In the genomic region with DNA sequence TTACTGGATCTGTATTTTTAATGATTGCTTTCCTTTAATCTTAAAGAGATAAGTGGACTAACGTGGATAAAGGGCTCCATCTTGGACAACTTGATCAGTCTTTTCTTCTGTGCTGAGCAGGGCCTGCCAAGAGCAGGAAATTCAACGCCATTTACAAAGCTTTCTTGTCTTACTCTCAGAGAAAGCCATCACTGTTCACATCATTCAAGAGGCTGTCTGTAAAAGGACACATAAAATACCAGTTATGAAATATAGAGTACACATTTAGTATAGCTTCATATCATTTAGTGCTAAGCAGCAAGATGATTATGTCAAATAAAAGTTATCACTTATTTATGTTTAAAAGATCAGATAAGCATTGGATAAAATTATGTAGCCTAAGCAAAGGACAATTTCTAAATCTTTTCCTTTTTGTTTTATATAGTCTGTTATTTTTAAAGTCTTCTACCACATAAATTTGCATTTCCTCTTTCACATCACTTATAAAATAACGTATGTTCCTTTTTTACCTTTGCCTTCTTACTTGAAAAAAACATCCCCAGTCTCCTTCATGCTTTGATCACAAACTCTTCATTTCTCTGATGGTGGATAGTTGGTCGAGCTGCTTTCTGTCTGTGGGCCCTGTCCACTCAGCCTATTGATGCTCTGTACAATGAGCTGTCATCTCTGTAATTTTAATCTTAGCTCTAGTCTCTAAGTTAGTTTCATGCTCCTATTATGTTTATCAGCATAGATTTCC, we compare ENCODE assay signal across 14 cellular contexts. TPM values are rescaled to one million over a fixed set of nuclear protein-coding genes. Genes with fewer than 3 reads are reported as not detected.
DNase-seq lines count a peak whose midpoint lies in the region; ATAC-seq, FAIRE-seq and TF ChIP-seq lines count a peak whose summit lies in the region.
"Had no signal": no experiment of that assay in that cellular context is flagged by ENCODE, and none has a peak within 500 bp of the region (broad histone marks: within the 10 kb centered on the region; RNA-seq: fewer than 3 reads in every experiment).

No MANE protein-coding gene starts in this region.

- H3K27ac ChIP-seq in SK-N-MC = peak overlapping the region; percentile 73
- H3K27ac ChIP-seq in keratinocyte (ENCODE audit: control insufficient read depth, insufficient read depth, low read length) = no peak overlapping the region
- H3K27ac ChIP-seq in thymus (ENCODE audit: low read depth) = peak overlapping the region; percentile 64

- H3K36me3 Mint-ChIP-seq in activated T-cell treated with anti-CD3 and anti-CD28 coated beads, Interleukin-2, amount 50 U/mL, for 72 hours (ENCODE audit: insufficient read depth in 2 of 2) = peaks cover 3 to 8% of the 10 kb centered on the region in 2 donors

- no peak for DNase-seq in activated T-cell treated with anti-CD3 and anti-CD28 coated beads, Interleukin-2, amount 50 U/mL, for 72 hours
- DNase-seq in activated T-cell treated with anti-CD3 and anti-CD28 coated beads, Interleukin-2, amount 50 U/mL, for 1 hour = no peak
- no peak for DNase-seq in SK-N-MC (ENCODE audit: low read depth, low spot score)
- DNase-seq in keratinocyte (ENCODE audit: low read depth, low spot score) = no peak
- no peak for DNase-seq in epidermal melanocyte (ENCODE audit: insufficient read length, low spot score)
- DNase-seq in HCEC 1CT = no peak
- DNase-seq in NCI-H748 treated with DMSO at 0.1 percent for 48 hours (lab: John Stamatoyannopoulos, UW) = no peak
- DNase-seq: activated CD4-positive, alpha-beta T cell treated with anti-CD3 and anti-CD28 coated beads, Interleukin-2, amount 50 U/mL, for 48 hours; AML-193; NCI-H1694; occipital lobe; stimulated activated CD4-positive, alpha-beta T cell treated with anti-CD3 and anti-CD28 coated beads, Interleukin-2, amount 100 ng/mL, for 48 hours; transverse colon had no signal

- no peak for TF ChIP-seq CTCF in keratinocyte (optimal IDR thresholded peaks at IDR 0.05 in 1 of 3, IDR thresholded peaks at IDR 0.05 in 1 of 3, conservative IDR thresholded peaks at IDR 0.05 in 1 of 3; ENCODE audit: extremely low read depth in 1 of 3, insufficient read depth in 2 of 3, low read length in 3 of 3)

- no peak for FAIRE-seq in keratinocyte (lab: Jason Lieb, UNC)

- H3K4me2 ChIP-seq in keratinocyte (ENCODE audit: control insufficient read depth, extremely low read depth, insufficient read depth, low read depth, low read length) = peak overlapping the region; percentile 89

- H3K27me3 ChIP-seq in keratinocyte (ENCODE audit: control insufficient read depth, extremely low read depth, insufficient read depth, low read length) = no peaks in the 10 kb centered on the region
- no peaks in the 10 kb centered on the region for H3K27me3 ChIP-seq in thymus (ENCODE audit: control insufficient read depth, insufficient read depth)
- H3K27me3 ChIP-seq: transverse colon had no signal

- H3K4me3 ChIP-seq in SK-N-MC (peak overlapping the region; percentile 9; the same call in 1 of the 2 replicates), keratinocyte (ENCODE audit: control insufficient read depth in 2 of 3, extremely low read depth in 1 of 3, insufficient read depth in 2 of 3, low read depth in 1 of 3, low read length in 3 of 3) (no peak overlapping the region), thymus (ENCODE audit: low read length) (no peak overlapping the region)
- H3K4me3 ChIP-seq: transverse colon had no signal

- no peak overlapping the region for H3K9ac ChIP-seq in SK-N-MC (ENCODE audit: insufficient read length)
- H3K9ac ChIP-seq in keratinocyte (ENCODE audit: control insufficient read depth, extremely low read depth, insufficient read depth, low read length) = peak overlapping the region; percentile 66

- H3K4me1 Mint-ChIP-seq in activated T-cell treated with anti-CD3 and anti-CD28 coated beads, Interleukin-2, amount 50 U/mL, for 72 hours (ENCODE audit: low read depth) = peaks cover 18% of the 10 kb centered on the region

- H3K9me3 ChIP-seq in SK-N-MC (ENCODE audit: low read depth, low read length) = no peaks in the 10 kb centered on the region
- no peaks in the 10 kb centered on the region for H3K9me3 ChIP-seq in keratinocyte (ENCODE audit: control insufficient read depth, low read depth, low read length)
- H3K9me3 ChIP-seq in thymus (ENCODE audit: control insufficient read depth) = no peaks in the 10 kb centered on the region
- H3K9me3 ChIP-seq: transverse colon had no signal

- H3K36me3 ChIP-seq in SK-N-MC (ENCODE audit: insufficient read depth, low read length) (peaks cover 10% of the 10 kb centered on the region), keratinocyte (ENCODE audit: control insufficient read depth in 2 of 2, extremely low read depth in 1 of 2, insufficient read depth in 2 of 2, low read length in 2 of 2) (peaks cover 0 to 12% of the 10 kb centered on the region in 2 experiments), thymus (ENCODE audit: control insufficient read depth, insufficient read depth) (no peaks in the 10 kb centered on the region)

- H3K9me3 Mint-ChIP-seq in activated T-cell treated with anti-CD3 and anti-CD28 coated beads, Interleukin-2, amount 50 U/mL, for 72 hours = no peaks in the 10 kb centered on the region

- peak overlapping the region; percentile 89 for H2AFZ ChIP-seq in keratinocyte (ENCODE audit: control insufficient read depth, low read length)

- peaks cover 25% of the 10 kb centered on the region for H3K79me2 ChIP-seq in keratinocyte (ENCODE audit: control insufficient read depth, insufficient read depth, low read length)

- no peaks in the 10 kb centered on the region for H3K9me1 ChIP-seq in keratinocyte (ENCODE audit: control insufficient read depth, extremely low read depth, insufficient read depth, low read length)

- no peak for ATAC-seq in activated T-cell treated with anti-CD3 and anti-CD28 coated beads, Interleukin-2, amount 50 U/mL, for 72 hours (replicated peaks in 1 of 2)

- no peaks in the 10 kb centered on the region for H4K20me1 ChIP-seq in keratinocyte (ENCODE audit: control insufficient read depth, extremely low read depth, insufficient read depth, low read length)

- dilution Hi-C loops in keratinocyte (cut with MboI; ENCODE audit: extremely low pct_ligation_motif_present, low sequenced_read_pairs) = no loop called here

- H3K4me3 Mint-ChIP-seq in activated T-cell treated with anti-CD3 and anti-CD28 coated beads, Interleukin-2, amount 50 U/mL, for 72 hours = peak overlapping the region in 1 of 2 donors; percentile 98

- 42% methylated on average over 4 of the region's 4 CpGs for WGBS in thymus

- H3K4me1 ChIP-seq in keratinocyte (ENCODE audit: control insufficient read depth, extremely low read depth, insufficient read depth, low read length) (peaks cover 17% of the 10 kb centered on the region), thymus (ENCODE audit: control insufficient read depth, insufficient read depth, low read length) (peaks cover 20% of the 10 kb centered on the region)

- no peaks in the 10 kb centered on the region for H3K27me3 Mint-ChIP-seq in activated T-cell treated with anti-CD3 and anti-CD28 coated beads, Interleukin-2, amount 50 U/mL, for 72 hours (ENCODE audit: low read depth)

- peak overlapping the region; percentile 35 for H3K27ac Mint-ChIP-seq in activated T-cell treated with anti-CD3 and anti-CD28 coated beads, Interleukin-2, amount 50 U/mL, for 72 hours

RNA-seq across cellular contexts. Expression of a gene that starts 2.1 kb away (rescaled TPM):
- 10 to 100 TPM; 29.6 to 38.5 TPM for total RNA-seq in activated T-cell treated with anti-CD3 and anti-CD28 coated beads, Interleukin-2, amount 50 U/mL, for 72 hours
- 47.4 to 96.9 TPM (median 58.5 TPM) in 3 replicates for polyA plus RNA-seq in keratinocyte
- polyA plus RNA-seq in keratinocyte (2011; ENCODE audit: low read depth) = 70.1 TPM
- polyA plus RNA-seq in keratinocyte (2011; cell fraction: cytosol; rRNA removed) = 46.5 and 83.0 TPM in 2 replicates
- 61.8 and 103 TPM in 2 replicates for polyA plus RNA-seq in keratinocyte (2011; cell fraction: nucleus; rRNA removed)
- 36.4 and 48.4 TPM in 2 replicates for polyA plus RNA-seq in keratinocyte (2012; ENCODE audit: low replicate concordance)
- 6.8 to 52.8 TPM (median 21.1 TPM) in 3 replicates for polyA minus RNA-seq in keratinocyte
- 35.3 TPM for polyA minus RNA-seq in keratinocyte (2011; cell fraction: cytosol; rRNA and poly(A)+ RNA removed)
- polyA minus RNA-seq in keratinocyte (2011; cell fraction: nucleus; rRNA and poly(A)+ RNA removed) = 22.1 and 50.5 TPM in 2 replicates
- polyA plus RNA-seq in thymus = 32.8 TPM
